ENCODE assay signal across 8 cellular contexts in the genomic region with DNA sequence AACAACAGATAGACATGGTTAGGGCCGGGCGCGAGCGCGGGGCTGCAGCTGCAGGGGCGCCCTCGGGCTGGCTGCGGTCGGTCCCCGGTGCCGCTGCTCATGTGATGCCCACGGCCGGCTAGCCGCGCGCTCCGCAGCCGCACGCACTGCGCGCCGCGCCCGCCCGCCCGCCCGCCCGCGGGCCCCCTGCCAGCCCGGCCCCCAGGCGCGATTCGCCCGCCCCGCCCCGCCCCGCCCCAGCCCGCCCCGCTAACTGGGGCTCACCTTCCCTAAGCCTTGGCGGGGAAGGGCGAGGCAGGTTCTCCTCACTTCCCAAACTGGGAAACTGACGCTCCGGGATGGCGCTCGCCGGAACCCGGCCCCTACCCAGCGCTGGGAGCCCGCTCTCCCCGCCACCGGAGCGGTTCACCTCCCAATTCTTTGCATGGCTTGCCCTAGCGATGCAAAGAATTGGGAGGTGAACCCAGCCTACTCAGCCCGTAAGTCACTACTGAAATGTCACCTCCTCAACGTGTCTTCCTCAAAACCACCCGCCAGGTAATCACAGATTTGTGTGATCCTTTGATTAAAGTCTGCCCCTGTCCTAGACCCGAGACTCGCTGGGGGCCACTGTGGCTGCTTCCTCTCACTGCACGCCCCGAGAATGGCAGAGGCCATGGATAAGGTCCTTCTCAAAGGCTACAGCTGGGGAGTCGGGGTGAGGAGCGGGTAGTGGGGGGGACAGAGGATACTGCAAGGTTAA.
A peak's percentile ranks its signal among the peaks of the same experiment; 100 is the strongest.
DNase-seq lines count a peak whose midpoint lies in the region; ATAC-seq and TF ChIP-seq lines count a peak whose summit lies in the region.

No MANE protein-coding gene starts in this region.

- peak; percentile 25 for ATAC-seq in HG03280 (IDR thresholded peaks at IDR 0.05; ENCODE audit: unreplicated experiment)
- no peak for ATAC-seq in foreskin keratinocyte
- no peak for ATAC-seq in GM19328 (IDR thresholded peaks at IDR 0.05; ENCODE audit: unreplicated experiment)
- ATAC-seq in GM18858 (IDR thresholded peaks at IDR 0.05; ENCODE audit: unreplicated experiment): no peak

- no peaks in the 10 kb centered on the region for H3K27me3 ChIP-seq in foreskin keratinocyte

- peak; percentile 39 for TF ChIP-seq POLR2A in GM15510 (IDR thresholded peaks at IDR 0.05; ENCODE audit: borderline replicate concordance, extremely low read depth, insufficient read length)

- DNase-seq in 8988T (peak; percentile 69), foreskin keratinocyte (no peak)
- DNase-seq in activated T-cell treated with anti-CD3 and anti-CD28 coated beads, Interleukin-2, amount 50 U/mL, for 1 hour: peak; percentile 56

- TF ChIP-seq CTCF in foreskin keratinocyte (conservative IDR thresholded peaks at IDR 0.05): no peak

- peak overlapping the region; percentile 12 for H3K27ac ChIP-seq in foreskin keratinocyte
- peak overlapping the region in 1 of 21 experiments; percentile 54 for H3K27ac ChIP-seq in skin epidermis

- peaks cover 29% of the 10 kb centered on the region for H3K4me1 ChIP-seq in foreskin keratinocyte

- H3K4me3 ChIP-seq in skin epidermis: peak overlapping the region in 6 of 7 experiments; percentile 8 to 38 (median 26)

Comparison
In these comparisons a context has a peak if more than half of its experiments do, and no peak if none do; other contexts are left out.
1. DNase-seq: peak in 8988T (single experiment) and activated T-cell treated with anti-CD3 and anti-CD28 coated beads, Interleukin-2, amount 50 U/mL, for 1 hour (single experiment); none in foreskin keratinocyte (0 of 2).